36 cellular contexts compared by ENCODE assay signal in genomic region chr9:21097817-21098216, GRCh38. TPM values are rescaled to one million over a fixed set of nuclear protein-coding genes. Genes with fewer than 3 reads are reported as not detected.
A peak's percentile ranks its signal among the peaks of the same experiment; 100 is the strongest.
DNase-seq lines count a peak whose midpoint lies in the region; ATAC-seq, FAIRE-seq and TF ChIP-seq lines count a peak whose summit lies in the region.
"Had no signal": no experiment of that assay in that cellular context is flagged by ENCODE, and none has a peak within 500 bp of the region (broad histone marks: within the 10 kb centered on the region; RNA-seq: fewer than 3 reads in every experiment).

No MANE protein-coding gene starts in this region.

- H3K4me1 Mint-ChIP-seq in activated naive CD8-positive, alpha-beta T cell treated with anti-CD3 and anti-CD28 coated beads, Interleukin-2, amount 10 ng/mL, durations not matched to agents 7 days and 5 days, result peaks cover 29% of the 10 kb centered on the region
- H3K4me1 Mint-ChIP-seq in T-cell, result peaks cover 23 to 41% (median 32%) of the 10 kb centered on the region in 3 donors
- H3K4me1 Mint-ChIP-seq: WTC11 had no signal

- H3K27me3 Mint-ChIP-seq in activated naive CD8-positive, alpha-beta T cell treated with anti-CD3 and anti-CD28 coated beads, Interleukin-2, amount 10 ng/mL, durations not matched to agents 7 days and 5 days, result peaks cover 1% of the 10 kb centered on the region
- no peaks in the 10 kb centered on the region for H3K27me3 Mint-ChIP-seq in T-cell
- H3K27me3 Mint-ChIP-seq: activated T-cell treated with anti-CD3 and anti-CD28 coated beads, Interleukin-2, amount 50 U/mL, for 24 hours; type B pancreatic cell had no signal

- peaks cover 2% of the 10 kb centered on the region for H3K36me3 Mint-ChIP-seq in activated naive CD8-positive, alpha-beta T cell treated with anti-CD3 and anti-CD28 coated beads, Interleukin-2, amount 10 ng/mL, durations not matched to agents 7 days and 5 days
- no peaks in the 10 kb centered on the region for H3K36me3 Mint-ChIP-seq in T-cell
- H3K36me3 Mint-ChIP-seq: stimulated activated memory B cell treated with anti-CD40 and anti-IgM and Interleukin-4, amounts not matched to agents 10 μg/mL and 1 μg/mL and 100 μg/mL, for 72 hours; type B pancreatic cell; WTC11 had no signal

- no peaks in the 10 kb centered on the region for H3K27me3 ChIP-seq in BLaER1 treated with 17β-estradiol and CSF1 and Interleukin-3, amounts not matched to agents 10 nM and 100 nM

- no peak for ATAC-seq in activated naive CD8-positive, alpha-beta T cell treated with anti-CD3 and anti-CD28 coated beads, Interleukin-2, amount 10 ng/mL, durations not matched to agents 7 days and 5 days (ENCODE audit: low read depth)
- ATAC-seq in HG02884 (IDR thresholded peaks at IDR 0.05; ENCODE audit: unreplicated experiment) (no peak), T-cell (replicated peaks in 1 of 4) (no peak)
- ATAC-seq: effector memory CD8-positive, alpha-beta T cell; Panc1; stimulated activated memory B cell treated with anti-CD40 and anti-IgM and Interleukin-4, amounts not matched to agents 10 μg/mL and 1 μg/mL and 100 μg/mL, for 72 hours; WTC11 had no signal

- no peaks in the 10 kb centered on the region for H4K20me1 ChIP-seq in BLaER1 treated with 17β-estradiol and CSF1 and Interleukin-3, amounts not matched to agents 10 nM and 100 nM

- TF ChIP-seq POLR2A in GM12892 (IDR thresholded peaks at IDR 0.05; ENCODE audit: low read depth, low read length), result no peak

- DNase-seq in GM12892 (ENCODE audit: insufficient read length) (no peak), NAMALWA (ENCODE audit: low spot score) (peak; percentile 28), hypothalamus (lab: John Stamatoyannopoulos, UW) (no peak), C1 segment of cervical spinal cord (lab: John Stamatoyannopoulos, UW) (no peak), T-cell (no peak)
- DNase-seq in activated naive CD8-positive, alpha-beta T cell treated with anti-CD3 and anti-CD28 coated beads, Interleukin-2, amount 10 ng/mL, durations not matched to agents 7 days and 5 days, result no peak
- DNase-seq: activated CD4-positive, alpha-beta T cell treated with anti-CD3 and anti-CD28 coated beads, Interleukin-2, amount 50 U/mL, for 1 hour; activated gamma-delta T cell; activated T-cell treated with anti-CD3 and anti-CD28 coated beads, Interleukin-2, amount 50 U/mL, for 24 hours; Calu3; cortex of kidney; DND-41; effector memory CD8-positive, alpha-beta T cell; H7; IMR-90; mammary epithelial cell; NCI-H1417; NCI-H2081; NCI-H524 treated with DMSO at 0.1 percent for 48 hours; retina; SHP77 had no signal

- peak overlapping the region in 9 of 11 experiments; percentile 53 to 87 (median 73); a peak in 14 of 22 replicates for H3K4me2 ChIP-seq in BLaER1 treated with 17β-estradiol and CSF1 and Interleukin-3, amounts not matched to agents 10 nM and 100 nM

- 0 out of 22 replicates have a peak overlapping the region, but pooled peaks of 1 of the 11 experiments have one; percentile 11 for H3K27ac ChIP-seq in BLaER1 treated with 17β-estradiol and CSF1 and Interleukin-3, amounts not matched to agents 10 nM and 100 nM
- H3K27ac ChIP-seq: C4-2B, parathyroid adenoma had no signal

- no peaks in the 10 kb centered on the region for H3K9me3 Mint-ChIP-seq in activated naive CD8-positive, alpha-beta T cell treated with anti-CD3 and anti-CD28 coated beads, Interleukin-2, amount 10 ng/mL, durations not matched to agents 7 days and 5 days
- no peaks in the 10 kb centered on the region for H3K9me3 Mint-ChIP-seq in T-cell
- H3K9me3 Mint-ChIP-seq: activated T-cell treated with anti-CD3 and anti-CD28 coated beads, Interleukin-2, amount 50 U/mL, for 24 hours; effector memory CD8-positive, alpha-beta T cell; stimulated activated memory B cell treated with anti-CD40 and anti-IgM and Interleukin-4, amounts not matched to agents 10 μg/mL and 1 μg/mL and 100 μg/mL, for 72 hours; WTC11 had no signal

- FAIRE-seq in GM12892 (lab: Jason Lieb, UNC), result peak; percentile 88

- H3K4me3 Mint-ChIP-seq in activated naive CD8-positive, alpha-beta T cell treated with anti-CD3 and anti-CD28 coated beads, Interleukin-2, amount 10 ng/mL, durations not matched to agents 7 days and 5 days, result peak overlapping the region; percentile 74
- peak overlapping the region in 1 of 3 donors; percentile 73 for H3K4me3 Mint-ChIP-seq in T-cell
- H3K4me3 Mint-ChIP-seq: activated T-cell treated with anti-CD3 and anti-CD28 coated beads, Interleukin-2, amount 50 U/mL, for 24 hours; stimulated activated memory B cell treated with anti-CD40 and anti-IgM and Interleukin-4, amounts not matched to agents 10 μg/mL and 1 μg/mL and 100 μg/mL, for 72 hours; type B pancreatic cell; WTC11 had no signal

- no peak overlapping the region for H3K4me3 ChIP-seq in BLaER1 treated with 17β-estradiol and CSF1 and Interleukin-3, amounts not matched to agents 10 nM and 100 nM

- H3K27ac Mint-ChIP-seq in activated naive CD8-positive, alpha-beta T cell treated with anti-CD3 and anti-CD28 coated beads, Interleukin-2, amount 10 ng/mL, durations not matched to agents 7 days and 5 days, result no peak overlapping the region
- H3K27ac Mint-ChIP-seq in T-cell, result no peak overlapping the region
- H3K27ac Mint-ChIP-seq: stimulated activated memory B cell treated with anti-CD40 and anti-IgM and Interleukin-4, amounts not matched to agents 10 μg/mL and 1 μg/mL and 100 μg/mL, for 72 hours; type B pancreatic cell; WTC11 had no signal

- POLR2A ChIA-PET in activated naive CD8-positive, alpha-beta T cell treated with anti-CD3 and anti-CD28 coated beads, Interleukin-2, amount 10 ng/mL, durations not matched to agents 7 days and 5 days (lab: Charles Lee), result no interaction called here
- POLR2A ChIA-PET in T-cell (lab: Charles Lee), result no interaction called here

- CTCF ChIA-PET in T-cell (lab: Charles Lee), result interaction anchor here in 1 of 2 donors (1.2 to 1.4 kb wide), 2 partner anchors 10 to 13 kb away, joined by 3 read pairs; no protein-coding TSS in a partner anchor

- H3K4me1 ChIP-seq in BLaER1 treated with 17β-estradiol and CSF1 and Interleukin-3, amounts not matched to agents 10 nM and 100 nM, result peaks cover 20 to 38% (median 26%) of the 10 kb centered on the region in 10 experiments
- H3K4me1 ChIP-seq: parathyroid adenoma had no signal

- peaks cover 0 to 12% (median 7%) of the 10 kb centered on the region in 11 experiments; a peak in 11 of 22 replicates for H3K9me3 ChIP-seq in BLaER1 treated with 17β-estradiol and CSF1 and Interleukin-3, amounts not matched to agents 10 nM and 100 nM (replicated peaks in 1 of 11)

- H3K9ac ChIP-seq in BLaER1 treated with 17β-estradiol and CSF1 and Interleukin-3, amounts not matched to agents 10 nM and 100 nM, result no peak overlapping the region
- H3K9ac ChIP-seq: parathyroid adenoma had no signal

- no peaks in the 10 kb centered on the region for H3K36me3 ChIP-seq in BLaER1 treated with 17β-estradiol and CSF1 and Interleukin-3, amounts not matched to agents 10 nM and 100 nM

RNA-seq across cellular contexts. Expression of gene IFNB1, which starts 20.1 kb away (rescaled TPM):
- not detected for polyA plus RNA-seq in GM12892 (2012; ENCODE audit: missing spikeins)
- under 1 TPM; 0.37 to 0.61 TPM for total RNA-seq in activated naive CD8-positive, alpha-beta T cell treated with anti-CD3 and anti-CD28 coated beads, Interleukin-2, amount 10 ng/mL, durations not matched to agents 7 days and 5 days
- total RNA-seq in T-cell, result not detected
- total RNA-seq: cardiac septum, epithelial cell of proximal tubule, glomerular endothelial cell, H7, IMR-90, mammary epithelial cell, mucosa of gallbladder, skeletal muscle tissue, WTC11 had no signal
- polyA plus RNA-seq: AG04450, IMR-90, mammary epithelial cell, neural cell had no signal

RNA-seq across cellular contexts. Expression of gene IFNW1, which starts 43.8 kb away (rescaled TPM):
- polyA plus RNA-seq in GM12892 (2012; ENCODE audit: missing spikeins), result not detected
- total RNA-seq in activated naive CD8-positive, alpha-beta T cell treated with anti-CD3 and anti-CD28 coated beads, Interleukin-2, amount 10 ng/mL, durations not matched to agents 7 days and 5 days, result not detected
- total RNA-seq in T-cell, result not detected
- total RNA-seq: Calu3, cardiac septum, epithelial cell of proximal tubule, glomerular endothelial cell, H7, IMR-90, mammary epithelial cell, mucosa of gallbladder, skeletal muscle tissue, WTC11 had no signal
- polyA plus RNA-seq: AG04450, IMR-90, mammary epithelial cell, neural cell had no signal
